2 cellular contexts compared by ENCODE assay signal in the genomic region with DNA sequence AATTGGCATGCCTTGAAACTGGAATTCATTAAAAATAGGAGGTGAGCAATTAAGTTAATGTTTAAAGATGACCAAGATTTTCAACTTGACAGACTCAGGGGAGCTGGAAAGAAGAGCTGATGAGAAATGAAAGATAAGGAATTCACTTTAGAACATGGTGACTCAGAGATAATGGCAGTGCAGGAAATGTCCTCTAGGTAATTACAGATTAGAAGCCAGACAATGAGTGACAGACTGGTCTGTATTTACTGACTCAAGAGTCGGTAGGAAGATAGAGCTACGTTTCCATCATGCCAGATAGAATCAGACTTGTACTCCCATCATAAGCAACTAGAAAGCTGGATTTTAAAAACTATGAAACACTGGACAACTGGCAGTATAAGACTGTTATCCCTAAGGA.
TF ChIP-seq lines count a peak whose summit lies in the region.

No MANE protein-coding gene starts in this region.

TF ChIP-seq in K562, 482 proteins besides CTCF, POLR2A, EP300 and RAD21 (continued from another document):
- TF ChIP-seq, protein P1, sequence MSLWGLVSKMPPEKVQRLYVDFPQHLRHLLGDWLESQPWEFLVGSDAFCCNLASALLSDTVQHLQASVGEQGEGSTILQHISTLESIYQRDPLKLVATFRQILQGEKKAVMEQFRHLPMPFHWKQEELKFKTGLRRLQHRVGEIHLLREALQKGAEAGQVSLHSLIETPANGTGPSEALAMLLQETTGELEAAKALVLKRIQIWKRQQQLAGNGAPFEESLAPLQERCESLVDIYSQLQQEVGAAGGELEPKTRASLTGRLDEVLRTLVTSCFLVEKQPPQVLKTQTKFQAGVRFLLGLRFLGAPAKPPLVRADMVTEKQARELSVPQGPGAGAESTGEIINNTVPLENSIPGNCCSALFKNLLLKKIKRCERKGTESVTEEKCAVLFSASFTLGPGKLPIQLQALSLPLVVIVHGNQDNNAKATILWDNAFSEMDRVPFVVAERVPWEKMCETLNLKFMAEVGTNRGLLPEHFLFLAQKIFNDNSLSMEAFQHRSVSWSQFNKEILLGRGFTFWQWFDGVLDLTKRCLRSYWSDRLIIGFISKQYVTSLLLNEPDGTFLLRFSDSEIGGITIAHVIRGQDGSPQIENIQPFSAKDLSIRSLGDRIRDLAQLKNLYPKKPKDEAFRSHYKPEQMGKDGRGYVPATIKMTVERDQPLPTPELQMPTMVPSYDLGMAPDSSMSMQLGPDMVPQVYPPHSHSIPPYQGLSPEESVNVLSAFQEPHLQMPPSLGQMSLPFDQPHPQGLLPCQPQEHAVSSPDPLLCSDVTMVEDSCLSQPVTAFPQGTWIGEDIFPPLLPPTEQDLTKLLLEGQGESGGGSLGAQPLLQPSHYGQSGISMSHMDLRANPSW (CRISPR knock-in tag; IDR thresholded peaks at IDR 0.05): no peak
- TF ChIP-seq, protein P2, sequence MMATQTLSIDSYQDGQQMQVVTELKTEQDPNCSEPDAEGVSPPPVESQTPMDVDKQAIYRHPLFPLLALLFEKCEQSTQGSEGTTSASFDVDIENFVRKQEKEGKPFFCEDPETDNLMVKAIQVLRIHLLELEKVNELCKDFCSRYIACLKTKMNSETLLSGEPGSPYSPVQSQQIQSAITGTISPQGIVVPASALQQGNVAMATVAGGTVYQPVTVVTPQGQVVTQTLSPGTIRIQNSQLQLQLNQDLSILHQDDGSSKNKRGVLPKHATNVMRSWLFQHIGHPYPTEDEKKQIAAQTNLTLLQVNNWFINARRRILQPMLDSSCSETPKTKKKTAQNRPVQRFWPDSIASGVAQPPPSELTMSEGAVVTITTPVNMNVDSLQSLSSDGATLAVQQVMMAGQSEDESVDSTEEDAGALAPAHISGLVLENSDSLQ (IDR thresholded peaks at IDR 0.05): peak; percentile 54

TF ChIP-seq in neural cell, 6 proteins besides CTCF, POLR2A, EP300 and RAD21 (continued from another document):
- TF ChIP-seq, protein P3, sequence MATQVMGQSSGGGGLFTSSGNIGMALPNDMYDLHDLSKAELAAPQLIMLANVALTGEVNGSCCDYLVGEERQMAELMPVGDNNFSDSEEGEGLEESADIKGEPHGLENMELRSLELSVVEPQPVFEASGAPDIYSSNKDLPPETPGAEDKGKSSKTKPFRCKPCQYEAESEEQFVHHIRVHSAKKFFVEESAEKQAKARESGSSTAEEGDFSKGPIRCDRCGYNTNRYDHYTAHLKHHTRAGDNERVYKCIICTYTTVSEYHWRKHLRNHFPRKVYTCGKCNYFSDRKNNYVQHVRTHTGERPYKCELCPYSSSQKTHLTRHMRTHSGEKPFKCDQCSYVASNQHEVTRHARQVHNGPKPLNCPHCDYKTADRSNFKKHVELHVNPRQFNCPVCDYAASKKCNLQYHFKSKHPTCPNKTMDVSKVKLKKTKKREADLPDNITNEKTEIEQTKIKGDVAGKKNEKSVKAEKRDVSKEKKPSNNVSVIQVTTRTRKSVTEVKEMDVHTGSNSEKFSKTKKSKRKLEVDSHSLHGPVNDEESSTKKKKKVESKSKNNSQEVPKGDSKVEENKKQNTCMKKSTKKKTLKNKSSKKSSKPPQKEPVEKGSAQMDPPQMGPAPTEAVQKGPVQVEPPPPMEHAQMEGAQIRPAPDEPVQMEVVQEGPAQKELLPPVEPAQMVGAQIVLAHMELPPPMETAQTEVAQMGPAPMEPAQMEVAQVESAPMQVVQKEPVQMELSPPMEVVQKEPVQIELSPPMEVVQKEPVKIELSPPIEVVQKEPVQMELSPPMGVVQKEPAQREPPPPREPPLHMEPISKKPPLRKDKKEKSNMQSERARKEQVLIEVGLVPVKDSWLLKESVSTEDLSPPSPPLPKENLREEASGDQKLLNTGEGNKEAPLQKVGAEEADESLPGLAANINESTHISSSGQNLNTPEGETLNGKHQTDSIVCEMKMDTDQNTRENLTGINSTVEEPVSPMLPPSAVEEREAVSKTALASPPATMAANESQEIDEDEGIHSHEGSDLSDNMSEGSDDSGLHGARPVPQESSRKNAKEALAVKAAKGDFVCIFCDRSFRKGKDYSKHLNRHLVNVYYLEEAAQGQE (IDR thresholded peaks at IDR 0.05; ENCODE audit: borderline replicate concordance): no peak
